8 cellular contexts compared by ENCODE assay signal in genomic region chr2:144515694-144516416, GRCh38. TPM values are rescaled to one million over a fixed set of nuclear protein-coding genes. Genes with fewer than 3 reads are reported as not detected.
DNase-seq lines count a peak whose midpoint lies in the region; ATAC-seq, FAIRE-seq and TF ChIP-seq lines count a peak whose summit lies in the region.

No MANE protein-coding gene starts in this region.

- no peak for TF ChIP-seq CTCF in GM12865 (IDR thresholded peaks at IDR 0.05; ENCODE audit: insufficient read depth, low read depth, low read length, missing control alignments)
- TF ChIP-seq CTCF in astrocyte of the cerebellum (IDR thresholded peaks at IDR 0.05; ENCODE audit: low read depth, low read length, missing control alignments), result no peak
- TF ChIP-seq CTCF in spleen (IDR thresholded peaks at IDR 0.05 in 8 of 11, conservative IDR thresholded peaks at IDR 0.05 in 3 of 11), result no peak

- H3K27ac ChIP-seq in spleen, result peak overlapping the region; percentile 92 to 99 (median 98)

- H3K4me1 ChIP-seq in NT2/D1 (ENCODE audit: insufficient read depth, insufficient read length) (peaks cover 10% of the 10 kb centered on the region), spleen (peaks cover 12 to 72% (median 53%) of the 10 kb centered on the region in 6 donors)

- in situ Hi-C loops in astrocyte of the cerebellum (cut with HindIII; ENCODE audit: low sequenced_read_pairs), result loop anchor here (25.0 kb wide), 1 partner anchor 1246 kb away; no protein-coding TSS in a partner anchor

- peaks cover 67% of the 10 kb centered on the region for H3K27me3 ChIP-seq in NT2/D1 (ENCODE audit: insufficient read depth, insufficient read length)
- H3K27me3 ChIP-seq in spleen (replicated peaks in 1 of 7), result peaks cover 0 to 2% (median 0%) of the 10 kb centered on the region in 7 donors

- H3K36me3 ChIP-seq in NT2/D1 (ENCODE audit: insufficient read depth, insufficient read length, low read length), result peaks cover 15% of the 10 kb centered on the region
- peaks cover 0 to 19% (median 2%) of the 10 kb centered on the region in 6 donors for H3K36me3 ChIP-seq in spleen

- intact Hi-C loops in spleen (cut with DNase I; ENCODE audit: low total_unique reads), result loop anchor here (5.0 to 10.0 kb wide), 2 partner anchors 51 to 184 kb away; a partner anchor contains a TSS

- TF ChIP-seq POLR2A in spleen (IDR thresholded peaks at IDR 0.05) (no peak), H54 (IDR thresholded peaks at IDR 0.05; ENCODE audit: low read depth, low read length) (no peak)

- H3K9ac ChIP-seq in NT2/D1 (ENCODE audit: insufficient read length, low read depth), result peak overlapping the region; percentile 79

- 0 to 1% (median 1%) methylated on average over 45 to 50 of the region's 50 CpGs for WGBS in spleen, 5 donors

- no peak for ATAC-seq in HG03565 (IDR thresholded peaks at IDR 0.05; ENCODE audit: unreplicated experiment)

- H3K9me3 ChIP-seq in NT2/D1 (ENCODE audit: insufficient read depth, low read length) (no peaks in the 10 kb centered on the region), spleen (no peaks in the 10 kb centered on the region)

- H3K4me3 ChIP-seq in GM12865 (ENCODE audit: low read depth, low read length) (peak overlapping the region; percentile 50), NT2/D1 (ENCODE audit: insufficient read length, low read depth) (peak overlapping the region; percentile 55), astrocyte of the cerebellum (ENCODE audit: low read depth, low read length) (peak overlapping the region; percentile 73), spleen (peak overlapping the region; percentile 43 to 81 (median 62))

- FAIRE-seq in H54 (lab: Jason Lieb, UNC), result no peak

- DNase-seq in GM12865 (ENCODE audit: low read depth) (no peak), NT2/D1 (ENCODE audit: low read depth, low spot score) (no peak), astrocyte of the cerebellum (ENCODE audit: low read depth) (no peak), iris pigment epithelial cell (ENCODE audit: low read depth) (peak; percentile 71), spleen (peak; percentile 90), HPDE6-E6E7 (ENCODE audit: extremely low spot score) (no peak), H54 (ENCODE audit: insufficient read length, low spot score) (no peak)

RNA-seq across cellular contexts. Expression of gene ZEB2, which starts 4.1 kb away (rescaled TPM):
- total RNA-seq in spleen, result 100 to 1,000 TPM; 217 to 362 (median 262) TPM
- polyA plus RNA-seq in spleen, result 10 to 100 TPM; 25.5 to 36.8 (median 28.5) TPM

Comparison
In these comparisons a context has a peak if more than half of its experiments do, and no peak if none do; other contexts are left out.
1. DNase-seq: peak in iris pigment epithelial cell (single experiment) and spleen (single experiment); none in GM12865 (single experiment), NT2/D1 (single experiment), astrocyte of the cerebellum (single experiment), HPDE6-E6E7 (single experiment) and H54 (single experiment).
2. Peak in every context shown above with its lines, with median percentiles within 50 percentile points of each other: H3K4me3 ChIP-seq.